ENCODE assay signal across 8 cellular contexts in genomic region chr12:7937867-7938506, GRCh38. TPM values are rescaled to one million over a fixed set of nuclear protein-coding genes. Genes with fewer than 3 reads are reported as not detected.
A peak's percentile ranks its signal among the peaks of the same experiment; 100 is the strongest.
DNase-seq lines count a peak whose midpoint lies in the region; ATAC-seq and TF ChIP-seq lines count a peak whose summit lies in the region.

No MANE protein-coding gene starts in this region.

- TF ChIP-seq CTCF in GM13976 (IDR thresholded peaks at IDR 0.05; ENCODE audit: borderline replicate concordance, control extremely low read depth, extremely low read depth, insufficient read depth, missing control alignments) (no peak), gastrocnemius medialis (IDR thresholded peaks at IDR 0.05 in 4 of 5, conservative IDR thresholded peaks at IDR 0.05 in 1 of 5) (no peak)

- in situ Hi-C loops in GM13976 (cut with MboI; ENCODE audit: low sequenced_read_pairs, unreplicated experiment) (loop anchor here (5.0 kb wide), 1 partner anchor 54 kb away; no protein-coding TSS in a partner anchor), gastrocnemius medialis (cut with MboI; ENCODE audit: low sequenced_read_pairs in 4 of 4) (loop anchor here in 1 of 4 donors (10.0 kb wide), 1 partner anchor 57 kb away; no protein-coding TSS in a partner anchor)

- H3K4me3 ChIP-seq in gastrocnemius medialis: no peak overlapping the region

- TF ChIP-seq POLR2A in gastrocnemius medialis (IDR thresholded peaks at IDR 0.05): no peak

- peak overlapping the region in 3 of 4 donors; percentile 28 to 40 (median 29) for H3K27ac ChIP-seq in gastrocnemius medialis

- intact Hi-C loops in gastrocnemius medialis (cut with DNase I; ENCODE audit: low total_unique reads): loop anchor here (5.0 kb wide), 1 partner anchor 34 kb away; no protein-coding TSS in a partner anchor

- no peaks in the 10 kb centered on the region for H3K36me3 ChIP-seq in gastrocnemius medialis

- peaks cover 0 to 3% of the 10 kb centered on the region in 2 donors for H3K4me1 ChIP-seq in gastrocnemius medialis

- H3K9me3 ChIP-seq in gastrocnemius medialis: no peaks in the 10 kb centered on the region

- DNase-seq in GM13976 (ENCODE audit: low spot score) (peak; percentile 37), NCI-H2171 treated with DMSO at 0.1 percent for 48 hours (lab: John Stamatoyannopoulos, UW) (peak; percentile 93), dermis blood vessel endothelial cell (peak; percentile 70), gastrocnemius medialis (no peak), NCI-H1694 treated with DMSO at 0.1 percent for 48 hours (lab: John Stamatoyannopoulos, UW) (no peak), cerebellum (ENCODE audit: low spot score) (no peak)
- no peak for DNase-seq in activated CD8-positive, alpha-beta memory T cell treated with anti-CD3 and anti-CD28 coated beads for 24 hours

- ATAC-seq in gastrocnemius medialis (no peak), GM21786 (IDR thresholded peaks at IDR 0.05; ENCODE audit: unreplicated experiment) (no peak)

- H3K27me3 ChIP-seq in gastrocnemius medialis: peaks cover 0 to 6% (median 0%) of the 10 kb centered on the region in 3 donors

RNA-seq across cellular contexts. Expression of gene SLC2A3, which starts 2.0 kb away (rescaled TPM):
- total RNA-seq in dermis blood vessel endothelial cell (18.7 and 32.5 TPM in 2 replicates), gastrocnemius medialis (10 to 100 TPM; 19.3 to 27.2 (median 23.7) TPM), cerebellum (69.8 TPM)

Comparison
In these comparisons a context has a peak if more than half of its experiments do, and no peak if none do; other contexts are left out.
1. DNase-seq: peak in GM13976 (single experiment), NCI-H2171 treated with DMSO at 0.1 percent for 48 hours (single experiment) and dermis blood vessel endothelial cell (single experiment); none in gastrocnemius medialis (0 of 2), activated CD8-positive, alpha-beta memory T cell treated with anti-CD3 and anti-CD28 coated beads for 24 hours (single experiment), NCI-H1694 treated with DMSO at 0.1 percent for 48 hours (single experiment) and cerebellum (single experiment).